Comparison of ENCODE assay signal across 1 cellular context in the genomic region with DNA sequence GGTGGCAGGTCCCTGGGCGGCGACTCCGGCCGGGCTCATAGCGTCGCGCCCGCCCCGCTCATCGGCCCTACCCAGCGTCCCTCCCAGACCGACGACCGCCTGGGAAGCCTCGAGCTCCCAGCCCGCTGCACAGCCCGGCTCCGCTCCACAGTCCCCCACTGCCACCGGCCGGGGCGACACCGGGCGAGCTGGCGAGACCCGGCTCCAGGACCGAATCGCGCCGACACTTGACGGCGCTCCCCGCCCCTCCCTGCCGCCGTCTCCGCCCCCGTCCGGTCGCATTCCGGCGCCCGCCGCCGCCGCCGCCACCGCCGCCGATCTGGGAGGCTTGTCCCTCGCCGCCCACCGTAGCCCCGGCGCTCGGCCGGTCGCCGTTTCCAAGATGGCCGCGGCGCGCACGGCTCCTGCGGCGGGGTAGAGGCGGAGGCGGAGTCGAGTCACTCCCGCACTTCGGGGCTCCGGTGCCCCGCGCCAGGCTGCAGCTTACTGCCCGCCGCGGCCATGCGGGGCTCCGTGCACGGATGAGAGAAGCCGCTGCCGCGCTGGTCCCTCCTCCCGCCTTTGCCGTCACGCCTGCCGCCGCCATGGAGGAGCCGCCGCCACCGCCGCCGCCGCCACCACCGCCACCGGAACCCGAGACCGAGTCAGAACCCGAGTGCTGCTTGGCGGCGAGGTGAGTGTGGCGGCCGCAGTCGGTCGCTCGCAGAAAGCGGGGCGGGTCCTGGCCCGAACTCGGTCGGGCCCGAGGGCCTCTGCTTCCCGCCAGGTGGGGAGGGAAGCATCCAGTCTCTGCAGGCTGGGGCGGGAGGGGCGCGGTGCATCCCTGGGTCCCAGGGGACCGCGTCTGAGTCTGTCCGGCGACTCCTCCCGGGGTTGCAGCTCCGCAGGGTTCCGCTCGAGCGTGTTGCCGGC.
TF ChIP-seq lines count a peak whose summit lies in the region.

A gene with protein sequence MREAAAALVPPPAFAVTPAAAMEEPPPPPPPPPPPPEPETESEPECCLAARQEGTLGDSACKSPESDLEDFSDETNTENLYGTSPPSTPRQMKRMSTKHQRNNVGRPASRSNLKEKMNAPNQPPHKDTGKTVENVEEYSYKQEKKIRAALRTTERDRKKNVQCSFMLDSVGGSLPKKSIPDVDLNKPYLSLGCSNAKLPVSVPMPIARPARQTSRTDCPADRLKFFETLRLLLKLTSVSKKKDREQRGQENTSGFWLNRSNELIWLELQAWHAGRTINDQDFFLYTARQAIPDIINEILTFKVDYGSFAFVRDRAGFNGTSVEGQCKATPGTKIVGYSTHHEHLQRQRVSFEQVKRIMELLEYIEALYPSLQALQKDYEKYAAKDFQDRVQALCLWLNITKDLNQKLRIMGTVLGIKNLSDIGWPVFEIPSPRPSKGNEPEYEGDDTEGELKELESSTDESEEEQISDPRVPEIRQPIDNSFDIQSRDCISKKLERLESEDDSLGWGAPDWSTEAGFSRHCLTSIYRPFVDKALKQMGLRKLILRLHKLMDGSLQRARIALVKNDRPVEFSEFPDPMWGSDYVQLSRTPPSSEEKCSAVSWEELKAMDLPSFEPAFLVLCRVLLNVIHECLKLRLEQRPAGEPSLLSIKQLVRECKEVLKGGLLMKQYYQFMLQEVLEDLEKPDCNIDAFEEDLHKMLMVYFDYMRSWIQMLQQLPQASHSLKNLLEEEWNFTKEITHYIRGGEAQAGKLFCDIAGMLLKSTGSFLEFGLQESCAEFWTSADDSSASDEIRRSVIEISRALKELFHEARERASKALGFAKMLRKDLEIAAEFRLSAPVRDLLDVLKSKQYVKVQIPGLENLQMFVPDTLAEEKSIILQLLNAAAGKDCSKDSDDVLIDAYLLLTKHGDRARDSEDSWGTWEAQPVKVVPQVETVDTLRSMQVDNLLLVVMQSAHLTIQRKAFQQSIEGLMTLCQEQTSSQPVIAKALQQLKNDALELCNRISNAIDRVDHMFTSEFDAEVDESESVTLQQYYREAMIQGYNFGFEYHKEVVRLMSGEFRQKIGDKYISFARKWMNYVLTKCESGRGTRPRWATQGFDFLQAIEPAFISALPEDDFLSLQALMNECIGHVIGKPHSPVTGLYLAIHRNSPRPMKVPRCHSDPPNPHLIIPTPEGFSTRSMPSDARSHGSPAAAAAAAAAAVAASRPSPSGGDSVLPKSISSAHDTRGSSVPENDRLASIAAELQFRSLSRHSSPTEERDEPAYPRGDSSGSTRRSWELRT (N-terminal part only) (plus strand): TSS at position 359 of the 912 bp plus-strand sequence. CDS start 163 bp downstream, at position 522.

TF ChIP-seq in K562, 482 proteins besides CTCF, POLR2A, EP300 and RAD21 (continued from another document and continues in another):
- TF ChIP-seq, protein P1, sequence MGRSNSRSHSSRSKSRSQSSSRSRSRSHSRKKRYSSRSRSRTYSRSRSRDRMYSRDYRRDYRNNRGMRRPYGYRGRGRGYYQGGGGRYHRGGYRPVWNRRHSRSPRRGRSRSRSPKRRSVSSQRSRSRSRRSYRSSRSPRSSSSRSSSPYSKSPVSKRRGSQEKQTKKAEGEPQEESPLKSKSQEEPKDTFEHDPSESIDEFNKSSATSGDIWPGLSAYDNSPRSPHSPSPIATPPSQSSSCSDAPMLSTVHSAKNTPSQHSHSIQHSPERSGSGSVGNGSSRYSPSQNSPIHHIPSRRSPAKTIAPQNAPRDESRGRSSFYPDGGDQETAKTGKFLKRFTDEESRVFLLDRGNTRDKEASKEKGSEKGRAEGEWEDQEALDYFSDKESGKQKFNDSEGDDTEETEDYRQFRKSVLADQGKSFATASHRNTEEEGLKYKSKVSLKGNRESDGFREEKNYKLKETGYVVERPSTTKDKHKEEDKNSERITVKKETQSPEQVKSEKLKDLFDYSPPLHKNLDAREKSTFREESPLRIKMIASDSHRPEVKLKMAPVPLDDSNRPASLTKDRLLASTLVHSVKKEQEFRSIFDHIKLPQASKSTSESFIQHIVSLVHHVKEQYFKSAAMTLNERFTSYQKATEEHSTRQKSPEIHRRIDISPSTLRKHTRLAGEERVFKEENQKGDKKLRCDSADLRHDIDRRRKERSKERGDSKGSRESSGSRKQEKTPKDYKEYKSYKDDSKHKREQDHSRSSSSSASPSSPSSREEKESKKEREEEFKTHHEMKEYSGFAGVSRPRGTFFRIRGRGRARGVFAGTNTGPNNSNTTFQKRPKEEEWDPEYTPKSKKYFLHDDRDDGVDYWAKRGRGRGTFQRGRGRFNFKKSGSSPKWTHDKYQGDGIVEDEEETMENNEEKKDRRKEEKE (IDR thresholded peaks at IDR 0.05; ENCODE audit: borderline replicate concordance in 1 of 2, control insufficient read depth in 1 of 2, low read depth in 2 of 2, low read length in 1 of 2): no peak
- no peak for TF ChIP-seq KLF1 (tag; IDR thresholded peaks at IDR 0.05)
- no peak for TF ChIP-seq RFX5 (IDR thresholded peaks at IDR 0.05; ENCODE audit: low read depth, low read length)
- no peak for TF ChIP-seq CHD7 (IDR thresholded peaks at IDR 0.05; ENCODE audit: low read depth, low read length)
- TF ChIP-seq ZNF780A (CRISPR knock-in tag; IDR thresholded peaks at IDR 0.05): no peak
- TF ChIP-seq ELF4 (CRISPR knock-in tag; IDR thresholded peaks at IDR 0.05): no peak
- no peak for TF ChIP-seq ARID3B (CRISPR knock-in tag; IDR thresholded peaks at IDR 0.05; ENCODE audit: borderline replicate concordance)
- TF ChIP-seq POLR2B (IDR thresholded peaks at IDR 0.05; ENCODE audit: low read depth, partially characterized antibody): peak; percentile 56
- peak; percentile 49; the same call in 1 of the 2 replicates for TF ChIP-seq CBFB (CRISPR knock-in tag; IDR thresholded peaks at IDR 0.05)
- TF ChIP-seq HEY1 (CRISPR knock-in tag; IDR thresholded peaks at IDR 0.05; ENCODE audit: borderline replicate concordance): no peak
- TF ChIP-seq ARID2 (IDR thresholded peaks at IDR 0.05): no peak
- no peak for TF ChIP-seq HMG20A (CRISPR knock-in tag; conservative IDR thresholded peaks at IDR 0.05)
- TF ChIP-seq HDAC2 (IDR thresholded peaks at IDR 0.05): peak; percentile 57
- TF ChIP-seq, protein P2, sequence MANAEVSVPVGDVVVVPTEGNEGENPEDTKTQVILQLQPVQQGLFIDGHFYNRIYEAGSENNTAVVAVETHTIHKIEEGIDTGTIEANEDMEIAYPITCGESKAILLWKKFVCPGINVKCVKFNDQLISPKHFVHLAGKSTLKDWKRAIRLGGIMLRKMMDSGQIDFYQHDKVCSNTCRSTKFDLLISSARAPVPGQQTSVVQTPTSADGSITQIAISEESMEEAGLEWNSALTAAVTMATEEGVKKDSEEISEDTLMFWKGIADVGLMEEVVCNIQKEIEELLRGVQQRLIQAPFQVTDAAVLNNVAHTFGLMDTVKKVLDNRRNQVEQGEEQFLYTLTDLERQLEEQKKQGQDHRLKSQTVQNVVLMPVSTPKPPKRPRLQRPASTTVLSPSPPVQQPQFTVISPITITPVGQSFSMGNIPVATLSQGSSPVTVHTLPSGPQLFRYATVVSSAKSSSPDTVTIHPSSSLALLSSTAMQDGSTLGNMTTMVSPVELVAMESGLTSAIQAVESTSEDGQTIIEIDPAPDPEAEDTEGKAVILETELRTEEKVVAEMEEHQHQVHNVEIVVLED (CRISPR knock-in tag; IDR thresholded peaks at IDR 0.05): peak; percentile 74
- no peak for TF ChIP-seq MTF1 (CRISPR knock-in tag; IDR thresholded peaks at IDR 0.05; ENCODE audit: borderline replicate concordance)
- TF ChIP-seq ZNF699 (CRISPR knock-in tag; IDR thresholded peaks at IDR 0.05; ENCODE audit: insufficient replicate concordance): no peak
- no peak for TF ChIP-seq ZNF561 (CRISPR knock-in tag; conservative IDR thresholded peaks at IDR 0.05)
- no peak for TF ChIP-seq SMARCE1 (IDR thresholded peaks at IDR 0.05)
- TF ChIP-seq YY1 (IDR thresholded peaks at IDR 0.05; ENCODE audit: borderline replicate concordance in 1 of 3, control insufficient read depth in 1 of 3, extremely low read depth in 1 of 3, insufficient read depth in 3 of 3, insufficient read length in 1 of 3, insufficient replicate concordance in 2 of 3, low read depth in 1 of 3, low read length in 2 of 3): peak; percentile 94 to 99 (median 97)
- TF ChIP-seq HMBOX1 (IDR thresholded peaks at IDR 0.05): no peak
- TF ChIP-seq ETV1 (tag; conservative IDR thresholded peaks at IDR 0.05; ENCODE audit: low read depth): no peak
